ENCODE assay signal across 1 cellular context in genomic region chr10:100485841-100486495, GRCh38.
TF ChIP-seq lines count a peak whose summit lies in the region.

No MANE protein-coding gene starts in this region.

TF ChIP-seq in IMR-90, 13 proteins besides CTCF, POLR2A, EP300 and RAD21:
- TF ChIP-seq FOS (IDR thresholded peaks at IDR 0.05; ENCODE audit: low read depth, low read length) = no peak
- TF ChIP-seq ELK1 (IDR thresholded peaks at IDR 0.05; ENCODE audit: borderline replicate concordance, low read depth, low read length) = no peak
- no peak for TF ChIP-seq MAFK (IDR thresholded peaks at IDR 0.05; ENCODE audit: low read depth, low read length)
- TF ChIP-seq NFE2L2 (IDR thresholded peaks at IDR 0.05; ENCODE audit: low read depth, low read length) = no peak
- TF ChIP-seq USF2 (IDR thresholded peaks at IDR 0.05; ENCODE audit: low read depth, low read length) = no peak
- no peak for TF ChIP-seq SMC3 (IDR thresholded peaks at IDR 0.05; ENCODE audit: low read depth, low read length)
- TF ChIP-seq CHD1 (IDR thresholded peaks at IDR 0.05; ENCODE audit: low read depth, low read length) = no peak
